In genomic region chr11:126567419-126567818, GRCh38 we compare ENCODE assay signal across 2 cellular contexts.
TF ChIP-seq lines count a peak whose summit lies in the region.

No MANE protein-coding gene starts in this region.

TF ChIP-seq in GM23338, 12 proteins besides CTCF, POLR2A, EP300 and RAD21:
- no peak for TF ChIP-seq ETS1 (IDR thresholded peaks at IDR 0.05)
- no peak for TF ChIP-seq ZNF462 (CRISPR knock-in tag; IDR thresholded peaks at IDR 0.05)
- TF ChIP-seq STAT1 (IDR thresholded peaks at IDR 0.05; ENCODE audit: unreplicated experiment), result no peak
- TF ChIP-seq JUNB (IDR thresholded peaks at IDR 0.05; ENCODE audit: unreplicated experiment), result no peak
- no peak for TF ChIP-seq CREB1 (CRISPR knock-in tag; IDR thresholded peaks at IDR 0.05; ENCODE audit: low read depth)
- TF ChIP-seq REST (IDR thresholded peaks at IDR 0.05; ENCODE audit: unreplicated experiment), result no peak
- TF ChIP-seq NANOG (IDR thresholded peaks at IDR 0.05; ENCODE audit: borderline replicate concordance), result no peak
- no peak for TF ChIP-seq EZH2phosphoT487 (IDR thresholded peaks at IDR 0.05; ENCODE audit: unreplicated experiment)
- no peak for TF ChIP-seq POLR2AphosphoS5 (IDR thresholded peaks at IDR 0.05; ENCODE audit: low read depth)
- TF ChIP-seq ZNF331 (CRISPR knock-in tag; IDR thresholded peaks at IDR 0.05; ENCODE audit: low read depth), result no peak
- no peak for TF ChIP-seq ZNF114 (CRISPR knock-in tag; IDR thresholded peaks at IDR 0.05)
- no peak for TF ChIP-seq EZH2 (IDR thresholded peaks at IDR 0.05; ENCODE audit: low read depth, unreplicated experiment)
TF ChIP-seq in GM23338: peak in this region for 0.

TF ChIP-seq in HepG2, 621 proteins besides CTCF, POLR2A, EP300 and RAD21 (continued from another document):
- TF ChIP-seq CBX5 (CRISPR knock-in tag; IDR thresholded peaks at IDR 0.05; ENCODE audit: borderline replicate concordance) (no peak), TBX2 (CRISPR knock-in tag; IDR thresholded peaks at IDR 0.05; ENCODE audit: borderline replicate concordance) (no peak), ZNF33B (CRISPR knock-in tag; IDR thresholded peaks at IDR 0.05) (no peak)
